Comparison of ENCODE assay signal across 8 cellular contexts in the genomic region with DNA sequence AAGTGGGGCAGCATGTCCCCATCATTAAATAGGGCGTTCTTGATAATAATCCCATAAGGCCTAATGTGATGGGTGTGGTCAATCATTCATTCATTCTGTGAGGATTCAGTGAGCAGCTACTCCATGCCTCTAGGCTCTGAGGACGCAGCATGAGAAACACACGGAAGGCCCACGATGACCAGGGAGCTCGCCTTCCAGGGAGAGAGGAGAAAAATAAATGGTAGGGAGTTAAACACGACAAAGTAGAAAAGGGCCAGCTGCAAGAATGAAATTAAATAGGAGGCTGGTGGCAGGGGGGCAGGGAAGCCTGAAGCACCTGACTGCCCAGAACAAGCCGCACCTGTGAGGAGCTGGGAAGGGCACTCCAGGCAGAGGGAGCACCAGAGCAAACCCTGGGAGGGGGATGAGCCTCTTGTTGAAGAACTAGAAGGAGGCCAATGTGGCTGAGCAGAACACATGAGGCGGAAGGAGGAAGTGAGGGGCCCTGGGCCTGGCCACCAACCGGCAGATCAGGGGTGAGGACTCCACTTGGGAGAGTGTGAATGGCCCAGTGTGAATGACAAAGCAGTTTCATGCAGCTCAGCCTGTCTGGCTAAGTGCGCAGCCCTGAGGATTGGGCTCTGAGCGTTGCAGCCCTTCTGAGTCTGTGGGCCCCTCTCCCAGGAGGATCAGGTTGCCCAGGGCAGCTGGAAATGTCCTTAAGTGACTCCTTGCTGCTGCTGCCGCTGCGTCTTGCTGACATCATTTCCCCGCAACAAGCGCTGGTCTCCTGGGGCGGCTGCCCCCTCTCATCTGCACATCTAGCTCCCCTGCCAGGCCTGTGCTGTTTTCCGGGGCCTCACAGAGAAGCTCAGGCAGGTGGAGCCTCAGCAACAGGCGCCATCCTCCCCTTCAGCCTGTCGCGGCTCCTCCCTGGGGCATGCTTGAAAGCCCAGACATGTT.
DNase-seq lines count a peak whose midpoint lies in the region; ATAC-seq and TF ChIP-seq lines count a peak whose summit lies in the region.

No MANE protein-coding gene starts in this region.

- no peak for TF ChIP-seq POLR2A in Peyer's patch (IDR thresholded peaks at IDR 0.05)

- H3K9me3 ChIP-seq in Peyer's patch = no peaks in the 10 kb centered on the region

- TF ChIP-seq CTCF in Peyer's patch (IDR thresholded peaks at IDR 0.05) = no peak

- H3K4me1 ChIP-seq in Peyer's patch = no peaks in the 10 kb centered on the region

- H3K27me3 ChIP-seq in Peyer's patch = no peaks in the 10 kb centered on the region

- DNase-seq in activated CD4-positive, alpha-beta T cell treated with anti-CD3 and anti-CD28 coated beads for 48 hours = peak; percentile 40
- no peak for DNase-seq in activated CD4-positive, alpha-beta T cell treated with anti-CD3 and anti-CD28 coated beads, Interleukin-2, amount 50 U/mL, for 1 hour
- peak; percentile 22 for DNase-seq in NCI-H69 (lab: John Stamatoyannopoulos, UW)
- peak; percentile 20 for DNase-seq in activated naive CD4-positive, alpha-beta T cell treated with anti-CD3 and anti-CD28 coated beads, Interleukin-2, amount 50 U/mL, for 16 hours
- DNase-seq in iPS-NIHi11 (ENCODE audit: low spot score) = peak; percentile 36
- peak; percentile 8 for DNase-seq in stimulated activated CD4-positive, alpha-beta T cell treated with anti-CD3 and anti-CD28 coated beads, Interleukin-4, amount 100 ng/mL, for 24 hours
- DNase-seq in Peyer's patch = no peak

- H3K36me3 ChIP-seq in Peyer's patch = no peaks in the 10 kb centered on the region

- no peak overlapping the region for H3K27ac ChIP-seq in Peyer's patch

- H3K4me3 ChIP-seq in Peyer's patch = no peak overlapping the region

- ATAC-seq in GM18502 (IDR thresholded peaks at IDR 0.05; ENCODE audit: poor library complexity, unreplicated experiment) = no peak

Comparison
In these comparisons a context has a peak if more than half of its experiments do, and no peak if none do; other contexts are left out.
1. DNase-seq: peak in activated CD4-positive, alpha-beta T cell treated with anti-CD3 and anti-CD28 coated beads for 48 hours (single experiment), NCI-H69 (single experiment), activated naive CD4-positive, alpha-beta T cell treated with anti-CD3 and anti-CD28 coated beads, Interleukin-2, amount 50 U/mL, for 16 hours (single experiment), iPS-NIHi11 (single experiment) and stimulated activated CD4-positive, alpha-beta T cell treated with anti-CD3 and anti-CD28 coated beads, Interleukin-4, amount 100 ng/mL, for 24 hours (single experiment); none in activated CD4-positive, alpha-beta T cell treated with anti-CD3 and anti-CD28 coated beads, Interleukin-2, amount 50 U/mL, for 1 hour (single experiment) and Peyer's patch (0 of 3).